4 cellular contexts compared by ENCODE assay signal in the genomic region with DNA sequence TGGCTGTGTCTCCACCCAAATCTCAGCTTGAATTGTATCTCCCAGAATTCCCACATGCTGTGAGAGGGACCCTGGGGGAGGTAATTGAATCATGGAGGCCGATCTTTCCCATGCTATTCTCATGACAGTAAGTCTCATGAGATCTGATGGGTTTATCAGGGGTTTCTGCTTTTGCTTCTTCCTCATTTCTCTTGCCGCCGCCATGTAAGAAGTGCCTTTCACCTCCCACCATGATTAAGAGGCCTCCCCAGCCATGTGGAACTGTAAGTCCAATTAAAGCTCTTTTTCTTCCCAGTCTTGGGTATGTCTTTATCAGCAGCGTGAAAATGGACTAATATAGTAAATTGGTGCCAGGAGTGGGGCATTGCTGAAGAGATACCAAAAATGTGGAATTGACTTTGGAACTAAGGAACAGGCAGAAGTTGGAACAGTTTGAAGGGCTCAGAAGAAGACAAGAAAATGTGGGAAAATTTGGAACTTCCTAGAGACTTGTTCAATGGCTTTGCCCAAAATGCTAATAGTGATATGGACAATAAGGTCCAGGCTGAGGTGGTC. TPM values are rescaled to one million over a fixed set of nuclear protein-coding genes. Genes with fewer than 3 reads are reported as not detected.
"Had no signal": no experiment of that assay in that cellular context is flagged by ENCODE, and none has a peak within 500 bp of the region (broad histone marks: within the 10 kb centered on the region; RNA-seq: fewer than 3 reads in every experiment).

No MANE protein-coding gene starts in this region.

RNA-seq across cellular contexts. Expression of a gene that starts 41.2 kb away (rescaled TPM):
- total RNA-seq: M059J, PC-3, Right ventricle myocardium superior had no signal
- polyA plus RNA-seq: SK-N-SH had no signal

RNA-seq across cellular contexts. Expression of a gene that starts 53.3 kb away (rescaled TPM):
- total RNA-seq: Right ventricle myocardium superior had no signal
